ENCODE assay signal across 13 cellular contexts in the genomic region with DNA sequence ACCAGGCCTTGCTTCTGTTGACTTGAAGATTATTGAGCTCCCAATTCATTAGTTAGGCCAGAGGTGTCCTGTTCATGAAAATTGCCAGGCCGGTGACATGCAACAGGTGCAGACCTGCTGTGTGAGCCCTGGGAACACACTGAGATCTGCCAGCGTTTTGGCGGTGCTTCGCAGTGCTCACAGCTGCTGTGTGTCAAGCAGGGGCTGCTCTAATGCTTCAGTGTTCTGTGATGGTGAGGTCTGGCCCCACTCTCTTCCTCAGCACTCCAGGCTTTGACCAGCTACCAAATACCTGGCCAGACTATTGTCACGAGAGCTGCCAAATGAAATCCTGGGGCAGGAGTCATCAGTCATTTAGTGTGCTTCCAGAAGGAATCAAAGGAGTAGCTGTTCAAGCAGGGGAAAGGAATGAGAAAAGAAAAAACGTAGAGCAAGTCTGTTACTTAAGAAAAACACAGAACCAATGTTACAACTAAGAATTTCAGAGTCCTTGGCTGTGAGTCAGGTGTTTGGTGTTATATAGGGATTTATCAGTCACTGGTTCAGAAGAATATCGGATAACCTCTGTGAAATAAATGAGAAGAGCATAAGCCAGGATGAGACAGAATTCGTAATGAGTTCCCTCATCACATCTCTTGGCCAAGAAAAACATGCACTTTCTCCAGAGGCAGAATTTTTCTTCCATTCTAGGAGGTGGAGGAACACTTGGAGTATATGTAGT.
DNase-seq lines count a peak whose midpoint lies in the region; ATAC-seq and TF ChIP-seq lines count a peak whose summit lies in the region.
"Had no signal": no experiment of that assay in that cellular context is flagged by ENCODE, and none has a peak within 500 bp of the region (broad histone marks: within the 10 kb centered on the region; RNA-seq: fewer than 3 reads in every experiment).

No MANE protein-coding gene starts in this region.

- WGBS in esophagus muscularis mucosa, result 29% methylated on average over 8 of the region's 8 CpGs

- H3K9me3 Mint-ChIP-seq in nephron progenitor cell, result peaks cover 4% of the 10 kb centered on the region
- H3K9me3 Mint-ChIP-seq: activated T-cell treated with anti-CD3 and anti-CD28 coated beads, Interleukin-2, amount 50 U/mL, for 4 hours had no signal

- peaks cover 11% of the 10 kb centered on the region for H3K36me3 ChIP-seq in SJCRH30
- peaks cover 0 to 21% (median 3%) of the 10 kb centered on the region in 4 donors for H3K36me3 ChIP-seq in esophagus muscularis mucosa
- H3K36me3 ChIP-seq: BE2C had no signal

- peaks cover 43% of the 10 kb centered on the region for H3K4me1 Mint-ChIP-seq in nephron progenitor cell

- peak overlapping the region; percentile 79 for H3K27ac Mint-ChIP-seq in nephron progenitor cell

- H3K27me3 ChIP-seq in SJCRH30 (no peaks in the 10 kb centered on the region), esophagus muscularis mucosa (no peaks in the 10 kb centered on the region)
- H3K27me3 ChIP-seq: BE2C, left lung had no signal

- no peak for TF ChIP-seq EP300 in esophagus muscularis mucosa (IDR thresholded peaks at IDR 0.05)

- TF ChIP-seq CTCF in AG09309 (IDR thresholded peaks at IDR 0.05; ENCODE audit: control insufficient read depth, insufficient read depth, low read depth, low read length, missing control alignments) (no peak), esophagus muscularis mucosa (IDR thresholded peaks at IDR 0.05) (no peak), nephron progenitor cell (IDR thresholded peaks at IDR 0.05) (no peak)

- H3K36me3 Mint-ChIP-seq in nephron progenitor cell (ENCODE audit: low read depth), result peaks cover 46% of the 10 kb centered on the region

- no peak for TF ChIP-seq POLR2A in esophagus muscularis mucosa (IDR thresholded peaks at IDR 0.05; ENCODE audit: low read depth)

- H3K4me3 ChIP-seq in AG09309 (ENCODE audit: control insufficient read depth, low read depth, low read length) (no peak overlapping the region), SJCRH30 (no peak overlapping the region), esophagus muscularis mucosa (peak overlapping the region; percentile 23 to 54 (median 45))
- H3K4me3 ChIP-seq: left lung had no signal

- H3K9me3 ChIP-seq in SJCRH30 (replicated peaks) (no peaks in the 10 kb centered on the region), esophagus muscularis mucosa (no peaks in the 10 kb centered on the region)
- H3K9me3 ChIP-seq: BE2C, left lung had no signal

- H3K27ac ChIP-seq in SJCRH30, result peak overlapping the region; percentile 26; the same call in 1 of the 2 replicates
- peak overlapping the region; percentile 65 to 81 (median 80) for H3K27ac ChIP-seq in esophagus muscularis mucosa (replicated peaks in 1 of 4)
- H3K27ac ChIP-seq: left lung had no signal

- H3K4me3 Mint-ChIP-seq in nephron progenitor cell, result peak overlapping the region; percentile 1
- H3K4me3 Mint-ChIP-seq: activated T-cell treated with anti-CD3 and anti-CD28 coated beads, Interleukin-2, amount 50 U/mL, for 4 hours had no signal

- H3K4me1 ChIP-seq in SJCRH30 (peaks cover 7% of the 10 kb centered on the region), esophagus muscularis mucosa (peaks cover 4 to 35% (median 20%) of the 10 kb centered on the region in 4 donors)
- H3K4me1 ChIP-seq: BE2C, left lung had no signal

- no peaks in the 10 kb centered on the region for H3K27me3 Mint-ChIP-seq in nephron progenitor cell (ENCODE audit: low read depth, poor library complexity)

- intact Hi-C loops in esophagus muscularis mucosa (cut with DNase I), result no loop called here

- ATAC-seq in HG02759 (IDR thresholded peaks at IDR 0.05; ENCODE audit: unreplicated experiment) (no peak), GM21786 (IDR thresholded peaks at IDR 0.05; ENCODE audit: unreplicated experiment) (no peak), GM21619 (IDR thresholded peaks at IDR 0.05; ENCODE audit: unreplicated experiment) (no peak)
- ATAC-seq in activated CD4-positive, CD25-positive, alpha-beta regulatory T cell treated with anti-CD3 and anti-CD28 coated beads, Interleukin-2, amount 50 U/mL, for 24 hours, result no peak
- ATAC-seq: activated T-cell treated with anti-CD3 and anti-CD28 coated beads, Interleukin-2, amount 50 U/mL, for 4 hours; left lung had no signal

- DNase-seq in AG09309 (ENCODE audit: low read depth) (peak; percentile 61), SJCRH30 (peak; percentile 68 to 80), esophagus muscularis mucosa (ENCODE audit: extremely low spot score) (no peak), nephron progenitor cell (no peak)
- DNase-seq: activated T-cell treated with anti-CD3 and anti-CD28 coated beads, Interleukin-2, amount 50 U/mL, for 4 hours; BE2C; left lung; MM.1S; small intestine had no signal

Comparison
In these comparisons a context has a peak if more than half of its experiments do, and no peak if none do; other contexts are left out.
1. DNase-seq: peak in AG09309 (single experiment) and SJCRH30 (2 of 2); none in esophagus muscularis mucosa (single experiment) and nephron progenitor cell (single experiment).
2. H3K4me3 ChIP-seq: peak in esophagus muscularis mucosa (4 of 4); none in AG09309 (single experiment) and SJCRH30 (single experiment).